In genomic region chr20:36950432-36951197, GRCh38 we compare ENCODE assay signal across 8 cellular contexts. TPM values are rescaled to one million over a fixed set of nuclear protein-coding genes. Genes with fewer than 3 reads are reported as not detected.
A peak's percentile ranks its signal among the peaks of the same experiment; 100 is the strongest.
DNase-seq lines count a peak whose midpoint lies in the region; ATAC-seq and TF ChIP-seq lines count a peak whose summit lies in the region.

No MANE protein-coding gene starts in this region.

- intact Hi-C loops in left ventricle myocardium inferior (cut with micrococcal nuclease): no loop called here

- no peaks in the 10 kb centered on the region for H3K9me3 Mint-ChIP-seq in activated naive CD8-positive, alpha-beta T cell treated with anti-CD3 and anti-CD28 coated beads, Interleukin-2, amount 10 ng/mL, durations not matched to agents 7 days and 5 days

- H3K4me1 Mint-ChIP-seq in activated naive CD8-positive, alpha-beta T cell treated with anti-CD3 and anti-CD28 coated beads, Interleukin-2, amount 10 ng/mL, durations not matched to agents 7 days and 5 days: peaks cover 32% of the 10 kb centered on the region

- peaks cover 33% of the 10 kb centered on the region for H3K36me3 Mint-ChIP-seq in activated naive CD8-positive, alpha-beta T cell treated with anti-CD3 and anti-CD28 coated beads, Interleukin-2, amount 10 ng/mL, durations not matched to agents 7 days and 5 days

- H3K9me3 ChIP-seq in left ventricle myocardium inferior (replicated peaks): no peaks in the 10 kb centered on the region

- POLR2A ChIA-PET in activated naive CD8-positive, alpha-beta T cell treated with anti-CD3 and anti-CD28 coated beads, Interleukin-2, amount 10 ng/mL, durations not matched to agents 7 days and 5 days (lab: Charles Lee): interaction anchor here (0.5 to 4.1 kb wide), 5 partner anchors 19 to 93 kb away, joined by 3 to 30 read pairs (median 7); no protein-coding TSS in a partner anchor

- H3K4me3 ChIP-seq in left ventricle myocardium inferior (peak overlapping the region; percentile 89), retinal pigment epithelial cell (ENCODE audit: low read length) (peak overlapping the region; percentile 92)

- H3K27me3 Mint-ChIP-seq in activated naive CD8-positive, alpha-beta T cell treated with anti-CD3 and anti-CD28 coated beads, Interleukin-2, amount 10 ng/mL, durations not matched to agents 7 days and 5 days: no peaks in the 10 kb centered on the region

- peaks cover 65% of the 10 kb centered on the region for H3K4me1 ChIP-seq in left ventricle myocardium inferior

- H3K27ac ChIP-seq in left ventricle myocardium inferior (replicated peaks): peak overlapping the region; percentile 93

- peaks cover 7% of the 10 kb centered on the region for H3K36me3 ChIP-seq in left ventricle myocardium inferior

- H3K27me3 ChIP-seq in left ventricle myocardium inferior (ENCODE audit: low read depth): no peaks in the 10 kb centered on the region

- no peak for TF ChIP-seq CTCF in left ventricle myocardium inferior (IDR thresholded peaks at IDR 0.05; ENCODE audit: borderline replicate concordance)
- no peak for TF ChIP-seq CTCF in retinal pigment epithelial cell (conservative IDR thresholded peaks at IDR 0.05; ENCODE audit: low read depth, low read length)

- H3K4me3 Mint-ChIP-seq in activated naive CD8-positive, alpha-beta T cell treated with anti-CD3 and anti-CD28 coated beads, Interleukin-2, amount 10 ng/mL, durations not matched to agents 7 days and 5 days: peak overlapping the region; percentile 91

- ATAC-seq in GM18517 (IDR thresholded peaks at IDR 0.05; ENCODE audit: unreplicated experiment): peak; percentile 10
- no peak for ATAC-seq in activated naive CD8-positive, alpha-beta T cell treated with anti-CD3 and anti-CD28 coated beads, Interleukin-2, amount 10 ng/mL, durations not matched to agents 7 days and 5 days (ENCODE audit: low read depth)

- DNase-seq in AG08396 (ENCODE audit: low spot score) (peak; percentile 38), NCI-H69 (lab: John Stamatoyannopoulos, UW) (peak; percentile 49), left ventricle myocardium inferior (peak; percentile 20), retinal pigment epithelial cell (ENCODE audit: low read depth) (no peak), middle frontal gyrus (ENCODE audit: extremely low spot score, low spot score) (no peak), NCI-H146 treated with DMSO at 0.1 percent for 48 hours (lab: John Stamatoyannopoulos, UW; ENCODE audit: unreplicated experiment) (no peak)
- peak; percentile 61 for DNase-seq in activated naive CD8-positive, alpha-beta T cell treated with anti-CD3 and anti-CD28 coated beads, Interleukin-2, amount 10 ng/mL, durations not matched to agents 7 days and 5 days

- peak overlapping the region; percentile 91 for H3K27ac Mint-ChIP-seq in activated naive CD8-positive, alpha-beta T cell treated with anti-CD3 and anti-CD28 coated beads, Interleukin-2, amount 10 ng/mL, durations not matched to agents 7 days and 5 days

RNA-seq across cellular contexts. Expression of gene SAMHD1, which starts 0.9 kb away (rescaled TPM):
- 100 to 1,000 TPM; 222 to 229 TPM for total RNA-seq in activated naive CD8-positive, alpha-beta T cell treated with anti-CD3 and anti-CD28 coated beads, Interleukin-2, amount 10 ng/mL, durations not matched to agents 7 days and 5 days
- total RNA-seq in left ventricle myocardium inferior: 37.8 TPM

Comparison
In these comparisons a context has a peak if more than half of its experiments do, and no peak if none do; other contexts are left out.
1. DNase-seq: peak in AG08396 (single experiment), NCI-H69 (single experiment), activated naive CD8-positive, alpha-beta T cell treated with anti-CD3 and anti-CD28 coated beads, Interleukin-2, amount 10 ng/mL, durations not matched to agents 7 days and 5 days (single experiment) and left ventricle myocardium inferior (single experiment); none in retinal pigment epithelial cell (single experiment), middle frontal gyrus (single experiment) and NCI-H146 treated with DMSO at 0.1 percent for 48 hours (single experiment).